In the genomic region with DNA sequence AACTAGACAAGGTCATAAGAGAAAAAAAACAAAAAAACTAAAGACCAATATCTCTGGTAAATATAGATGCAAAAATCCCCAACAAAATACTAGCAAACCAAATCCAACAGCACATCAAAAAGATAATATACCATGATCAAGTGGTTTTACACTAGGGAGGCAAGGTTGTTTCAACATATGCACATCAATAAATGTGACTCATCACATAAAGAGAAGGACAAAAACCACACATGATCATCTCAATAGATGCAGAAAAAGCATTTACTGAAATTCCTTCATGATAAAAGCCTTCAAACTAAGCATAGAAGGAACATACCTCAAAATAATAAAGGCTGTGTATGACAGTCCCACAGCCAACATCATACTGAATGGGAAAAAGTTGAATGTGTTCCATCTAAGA, we compare ENCODE assay signal across 26 cellular contexts.
DNase-seq lines count a peak whose midpoint lies in the region; ATAC-seq, FAIRE-seq and TF ChIP-seq lines count a peak whose summit lies in the region.
"Had no signal": no experiment of that assay in that cellular context is flagged by ENCODE, and none has a peak within 500 bp of the region (broad histone marks: within the 10 kb centered on the region; RNA-seq: fewer than 3 reads in every experiment).

No MANE protein-coding gene starts in this region.

- H3K9me3 ChIP-seq in lower lobe of right lung = no peaks in the 10 kb centered on the region
- H3K9me3 ChIP-seq: adrenal gland, gastrocnemius medialis, thyroid gland had no signal

- no peak overlapping the region for H3K27ac ChIP-seq in lower lobe of right lung
- H3K27ac ChIP-seq: adrenal gland, C4-2B, gastrocnemius medialis, thyroid gland, WERI-Rb-1 had no signal

- H3K9me3 Mint-ChIP-seq in WTC11 = 0 out of 2 replicates have a peak, but pooled peaks cover 3% of the 10 kb centered on the region
- H3K9me3 Mint-ChIP-seq: nephron; T-helper 1 cell treated with Interleukin-12 subunit alpha and Interleukin-12 subunit beta and Interleukin-4 antibody, amounts not matched to agents 30 μg/mL and 1 μg/mL, for 36 hours had no signal

- H3K4me1 ChIP-seq in lower lobe of right lung = peaks cover 5% of the 10 kb centered on the region
- H3K4me1 ChIP-seq: gastrocnemius medialis, thyroid gland had no signal

- no peaks in the 10 kb centered on the region for H3K27me3 Mint-ChIP-seq in WTC11 (ENCODE audit: low read depth)
- H3K27me3 Mint-ChIP-seq: progenitor cell of endocrine pancreas had no signal

- no peak overlapping the region for H3K4me3 Mint-ChIP-seq in WTC11
- H3K4me3 Mint-ChIP-seq: nephron; T-helper 1 cell treated with Interleukin-12 subunit alpha and Interleukin-12 subunit beta and Interleukin-4 antibody, amounts not matched to agents 30 μg/mL and 1 μg/mL, for 36 hours had no signal

- no peak overlapping the region for H3K27ac Mint-ChIP-seq in WTC11
- H3K27ac Mint-ChIP-seq: nephron; T-helper 1 cell treated with Interleukin-12 subunit alpha and Interleukin-12 subunit beta and Interleukin-4 antibody, amounts not matched to agents 30 μg/mL and 1 μg/mL, for 36 hours had no signal

- peak; percentile 9 for FAIRE-seq in HTR-8/SVneo (lab: Jason Lieb, UNC)
- FAIRE-seq: D721Med had no signal

- POLR2A ChIA-PET in WTC11 (lab: Charles Lee) = no interaction called here

- no peaks in the 10 kb centered on the region for H3K36me3 Mint-ChIP-seq in WTC11

- ATAC-seq in lower lobe of right lung = no peak
- no peak for ATAC-seq in WTC11
- ATAC-seq: gastrocnemius medialis; stimulated activated naive CD8-positive, alpha-beta T cell treated with anti-CD3 and anti-CD28 coated beads, Interleukin-15, Interleukin-2, amounts not matched to agents 100 U/mL and 50 U/mL, for 24 hours had no signal

- intact Hi-C loops in lower lobe of right lung (cut with DNase I) = no loop called here

- CTCF ChIA-PET in WTC11 (lab: Charles Lee) = no interaction called here

- H3K4me3 ChIP-seq in AG10803 (ENCODE audit: low read length) = no peak overlapping the region
- no peak overlapping the region for H3K4me3 ChIP-seq in choroid plexus epithelial cell (ENCODE audit: low read depth, low read length)
- H3K4me3 ChIP-seq in lower lobe of right lung = no peak overlapping the region
- H3K4me3 ChIP-seq: adrenal gland, gastrocnemius medialis, smooth muscle cell, thyroid gland had no signal

- DNase-seq in AG10803 (ENCODE audit: low read depth) (peak; percentile 52), HTR-8/SVneo (ENCODE audit: insufficient read length, low spot score) (no peak), NCI-H226 (peak; percentile 36), choroid plexus epithelial cell (ENCODE audit: low read depth) (peak; percentile 46), SIG-M5 (lab: John Stamatoyannopoulos, UW) (no peak), NCI-H748 (lab: John Stamatoyannopoulos, UW; ENCODE audit: unreplicated experiment) (no peak), lower lobe of right lung (no peak), WTC11 (ENCODE audit: low spot score) (no peak)
- DNase-seq: activated CD8-positive, alpha-beta memory T cell treated with anti-CD3 and anti-CD28 coated beads, Interleukin-2, amount 50 U/mL, for 48 hours; activated gamma-delta T cell; adrenal gland; gastrocnemius medialis; GDM1; GOT3; NCI-H1694 treated with DMSO at 0.1 percent for 48 hours; NCI-H748 treated with DMSO at 0.1 percent for 48 hours; stimulated activated CD4-positive, alpha-beta T cell treated with anti-CD3 and anti-CD28 coated beads, Interleukin-2, amount 100 ng/mL, for 48 hours; stimulated activated naive CD8-positive, alpha-beta T cell treated with anti-CD3 and anti-CD28 coated beads, Interleukin-15, Interleukin-2, amounts not matched to agents 100 U/mL and 50 U/mL, for 24 hours; thyroid gland; WERI-Rb-1 had no signal

- H3K4me1 Mint-ChIP-seq in WTC11 = peaks cover 20% of the 10 kb centered on the region
- H3K4me1 Mint-ChIP-seq: nephron had no signal

- no peaks in the 10 kb centered on the region for H3K36me3 ChIP-seq in lower lobe of right lung
- H3K36me3 ChIP-seq: gastrocnemius medialis, thyroid gland, WERI-Rb-1 had no signal

- no peaks in the 10 kb centered on the region for H3K27me3 ChIP-seq in lower lobe of right lung (ENCODE audit: low read depth)
- H3K27me3 ChIP-seq: thyroid gland had no signal

- TF ChIP-seq CTCF in AG10803 (conservative IDR thresholded peaks at IDR 0.05; ENCODE audit: low read length) (no peak), choroid plexus epithelial cell (conservative IDR thresholded peaks at IDR 0.05; ENCODE audit: low read depth, low read length) (no peak), lower lobe of right lung (IDR thresholded peaks at IDR 0.05) (no peak), WTC11 (IDR thresholded peaks at IDR 0.05) (no peak)

TF ChIP-seq in WTC11, 78 proteins besides CTCF, POLR2A, EP300 and RAD21 (continues in another document):
- no peak for TF ChIP-seq NFE2L1 (CRISPR knock-in tag; IDR thresholded peaks at IDR 0.05)
- no peak for TF ChIP-seq ZNF281 (CRISPR knock-in tag; IDR thresholded peaks at IDR 0.05)
- no peak for TF ChIP-seq OVOL2 (CRISPR knock-in tag; IDR thresholded peaks at IDR 0.05; ENCODE audit: borderline replicate concordance)
- TF ChIP-seq MYBL2 (CRISPR knock-in tag; IDR thresholded peaks at IDR 0.05) = no peak
- no peak for TF ChIP-seq PRDM15 (CRISPR knock-in tag; IDR thresholded peaks at IDR 0.05)
- TF ChIP-seq MAX (CRISPR knock-in tag; IDR thresholded peaks at IDR 0.05) = no peak
- no peak for TF ChIP-seq HMGA2 (CRISPR knock-in tag; IDR thresholded peaks at IDR 0.05)
- TF ChIP-seq, protein P1, sequence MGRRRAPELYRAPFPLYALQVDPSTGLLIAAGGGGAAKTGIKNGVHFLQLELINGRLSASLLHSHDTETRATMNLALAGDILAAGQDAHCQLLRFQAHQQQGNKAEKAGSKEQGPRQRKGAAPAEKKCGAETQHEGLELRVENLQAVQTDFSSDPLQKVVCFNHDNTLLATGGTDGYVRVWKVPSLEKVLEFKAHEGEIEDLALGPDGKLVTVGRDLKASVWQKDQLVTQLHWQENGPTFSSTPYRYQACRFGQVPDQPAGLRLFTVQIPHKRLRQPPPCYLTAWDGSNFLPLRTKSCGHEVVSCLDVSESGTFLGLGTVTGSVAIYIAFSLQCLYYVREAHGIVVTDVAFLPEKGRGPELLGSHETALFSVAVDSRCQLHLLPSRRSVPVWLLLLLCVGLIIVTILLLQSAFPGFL (CRISPR knock-in tag; IDR thresholded peaks at IDR 0.05; ENCODE audit: borderline replicate concordance) = no peak
- no peak for TF ChIP-seq ZNF138 (CRISPR knock-in tag; conservative IDR thresholded peaks at IDR 0.05)
- no peak for TF ChIP-seq GABPB1 (CRISPR knock-in tag; IDR thresholded peaks at IDR 0.05)
- TF ChIP-seq ZNF396 (CRISPR knock-in tag; IDR thresholded peaks at IDR 0.05; ENCODE audit: borderline replicate concordance) = no peak
- no peak for TF ChIP-seq ZNF263 (CRISPR knock-in tag; IDR thresholded peaks at IDR 0.05; ENCODE audit: low read depth)

Comparison
In these comparisons a context has a peak if more than half of its experiments do, and no peak if none do; other contexts are left out.
1. DNase-seq: peak in AG10803 (single experiment), NCI-H226 (single experiment) and choroid plexus epithelial cell (single experiment); none in HTR-8/SVneo (single experiment), SIG-M5 (single experiment), NCI-H748 (single experiment), lower lobe of right lung (single experiment) and WTC11 (single experiment).